In genomic region chr3:67006460-67006859, GRCh38 we compare ENCODE assay signal across 24 cellular contexts. TPM values are rescaled to one million over a fixed set of nuclear protein-coding genes. Genes with fewer than 3 reads are reported as not detected.
DNase-seq lines count a peak whose midpoint lies in the region; ATAC-seq and TF ChIP-seq lines count a peak whose summit lies in the region.
"Had no signal": no experiment of that assay in that cellular context is flagged by ENCODE, and none has a peak within 500 bp of the region (broad histone marks: within the 10 kb centered on the region; RNA-seq: fewer than 3 reads in every experiment).

No MANE protein-coding gene starts in this region.

- H2AK5ac ChIP-seq in mesenchymal stem cell (ENCODE audit: low read length, severe bottlenecking): no peak overlapping the region

- H3K4me1 ChIP-seq in OCI-LY7 (ENCODE audit: insufficient read depth, low read length, poor library complexity, severe bottlenecking): peaks cover 52% of the 10 kb centered on the region
- H3K4me1 ChIP-seq in mesenchymal stem cell (ENCODE audit: control insufficient read depth, insufficient read depth, low read depth, low read length): no peaks in the 10 kb centered on the region
- H3K4me1 ChIP-seq: right lobe of liver had no signal

- H3K27me3 ChIP-seq in mesenchymal stem cell (ENCODE audit: control insufficient read depth in 1 of 2, insufficient read depth in 1 of 2, low read length in 2 of 2): no peaks in the 10 kb centered on the region
- H3K27me3 ChIP-seq: right lobe of liver had no signal

- H3K36me3 ChIP-seq in OCI-LY7 (ENCODE audit: insufficient read depth, low read length) (peaks cover 98% of the 10 kb centered on the region), mesenchymal stem cell (ENCODE audit: control insufficient read depth in 1 of 2, insufficient read depth in 2 of 2, low read depth in 1 of 2, low read length in 2 of 2) (peaks cover 0 to 25% of the 10 kb centered on the region in 2 experiments)
- H3K36me3 ChIP-seq: right lobe of liver had no signal

- POLR2A ChIA-PET in OCI-LY7 (lab: Charles Lee): interaction anchor here (0.5 to 4.9 kb wide), 10 partner anchors 8 to 894 kb away, joined by 3 to 36 read pairs (median 8); partner anchors contain the start of gene KBTBD8

- H3K4me3 ChIP-seq in OCI-LY7 (ENCODE audit: low read depth, low read length, poor library complexity, severe bottlenecking): peak overlapping the region; percentile 4
- H3K4me3 ChIP-seq in fibroblast of pulmonary artery (replicated peaks; ENCODE audit: low read depth, low read length): no peak overlapping the region
- no peak overlapping the region for H3K4me3 ChIP-seq in mesenchymal stem cell (ENCODE audit: insufficient read depth in 1 of 2, low read depth in 1 of 2, low read length in 2 of 2)
- H3K4me3 ChIP-seq: right lobe of liver had no signal

- H2AFZ ChIP-seq in OCI-LY7 (ENCODE audit: low read length) (no peak overlapping the region), mesenchymal stem cell (ENCODE audit: low read depth, low read length) (no peak overlapping the region)

- H4K8ac ChIP-seq in mesenchymal stem cell (ENCODE audit: low read length): no peak overlapping the region

- H3K79me1 ChIP-seq in mesenchymal stem cell (replicated peaks; ENCODE audit: low read length, poor library complexity, severe bottlenecking): no peaks in the 10 kb centered on the region

- H3K14ac ChIP-seq in mesenchymal stem cell (ENCODE audit: low read length in 2 of 2): no peak overlapping the region

- H4K20me1 ChIP-seq in OCI-LY7 (ENCODE audit: insufficient read depth, low read length): peaks cover 10% of the 10 kb centered on the region; the same call in 1 of the 2 replicates

- 40% methylated on average over 1 of the region's 5 CpGs for WGBS in mesenchymal stem cell

- no peak overlapping the region for H3K23ac ChIP-seq in mesenchymal stem cell (ENCODE audit: low read length in 2 of 2)

- no peak for TF ChIP-seq CTCF in OCI-LY7 (conservative IDR thresholded peaks at IDR 0.05; ENCODE audit: low read length)
- TF ChIP-seq CTCF in fibroblast of pulmonary artery (IDR thresholded peaks at IDR 0.05; ENCODE audit: low read length, missing control alignments): no peak

- no peak overlapping the region for H3K9ac ChIP-seq in mesenchymal stem cell (ENCODE audit: low read length)
- H3K9ac ChIP-seq: SK-N-SH had no signal

- H3K79me2 ChIP-seq in OCI-LY7 (ENCODE audit: insufficient read depth, low read depth, low read length): peaks cover 62% of the 10 kb centered on the region

- H3K27ac ChIP-seq in OCI-LY7 (ENCODE audit: low read depth, low read length, poor library complexity, severe bottlenecking) (no peak overlapping the region), mesenchymal stem cell (ENCODE audit: low read length, poor library complexity, severe bottlenecking) (no peak overlapping the region)
- H3K27ac ChIP-seq: C4-2B, right lobe of liver, VCaP had no signal

- no peak overlapping the region for H2BK15ac ChIP-seq in mesenchymal stem cell (ENCODE audit: low read depth, poor library complexity, severe bottlenecking)

- no peak overlapping the region for H4K91ac ChIP-seq in mesenchymal stem cell (ENCODE audit: low read length)

- no peak overlapping the region for H3K18ac ChIP-seq in mesenchymal stem cell (ENCODE audit: low read depth in 1 of 2, low read length in 2 of 2)

- H3K9me3 ChIP-seq in OCI-LY7 (ENCODE audit: low read length): no peaks in the 10 kb centered on the region
- no peaks in the 10 kb centered on the region for H3K9me3 ChIP-seq in mesenchymal stem cell (ENCODE audit: control insufficient read depth, low read length)
- H3K9me3 ChIP-seq: right lobe of liver, SK-N-SH had no signal

- H2BK5ac ChIP-seq in mesenchymal stem cell (ENCODE audit: low read depth, low read length, poor library complexity, severe bottlenecking): no peak overlapping the region

- DNase-seq in ELR (ENCODE audit: low read depth) (peak; percentile 25), OCI-LY7 (ENCODE audit: low spot score) (no peak), fibroblast of pulmonary artery (ENCODE audit: low read depth) (peak; percentile 46), mesenchymal stem cell (peak; percentile 51), midbrain (lab: John Stamatoyannopoulos, UW) (no peak), SIG-M5 (lab: John Stamatoyannopoulos, UW) (no peak)
- DNase-seq: activated CD4-positive, alpha-beta T cell treated with anti-CD3 and anti-CD28 coated beads, Interleukin-2, amount 10 ng/mL, durations not matched to agents 7 days and 5 days; activated CD8-positive, alpha-beta memory T cell treated with anti-CD3 and anti-CD28 coated beads, Interleukin-2, amount 10 ng/mL, durations not matched to agents 7 days and 5 days; activated naive CD4-positive, alpha-beta T cell treated with Interleukin-2 at 50 U/mL for 16 hours; activated T-cell treated with anti-CD3 and anti-CD28 coated beads, Interleukin-2, amount 50 U/mL, for 72 hours; Calu3; HFFc6; hippocampal formation; Kasumi-1; NCI-H1930; NCI-H526; right lobe of liver; RPMI8226; SK-N-SH; stimulated activated naive CD8-positive, alpha-beta T cell treated with anti-CD3 and anti-CD28 coated beads, Interleukin-15, Interleukin-2, amounts not matched to agents 100 U/mL and 50 U/mL, for 24 hours had no signal

- no peak overlapping the region for H2BK120ac ChIP-seq in mesenchymal stem cell (ENCODE audit: low read depth, low read length)

- BruUV-seq in OCI-LY7 (replicated peaks; lab: Mats Ljungman, UMichigan): no TSS peak

- no peaks in the 10 kb centered on the region for H3K9me2 ChIP-seq in OCI-LY7 (ENCODE audit: insufficient read depth, low read length)
- H3K9me2 ChIP-seq: SK-N-SH had no signal

- H3K4me2 ChIP-seq in OCI-LY7 (ENCODE audit: low read length): peak overlapping the region; percentile 46
- no peak overlapping the region for H3K4me2 ChIP-seq in mesenchymal stem cell (ENCODE audit: low read length, poor library complexity, severe bottlenecking)
- H3K4me2 ChIP-seq: SK-N-SH had no signal

- intact Hi-C loops in OCI-LY7 (cut with micrococcal nuclease; ENCODE audit: unreplicated experiment): no loop called here

- CTCF ChIA-PET in OCI-LY7 (lab: Charles Lee; ENCODE audit: unreplicated experiment): interaction anchor here (0.6 to 1.0 kb wide), 2 partner anchors 9 to 72 kb away, joined by 3 read pairs; partner anchors contain the start of gene KBTBD8

- H3K4ac ChIP-seq in mesenchymal stem cell (ENCODE audit: low read depth in 1 of 2, low read length in 2 of 2): no peak overlapping the region

- ATAC-seq in GM21360 (IDR thresholded peaks at IDR 0.05; ENCODE audit: unreplicated experiment) (no peak), HG02884 (IDR thresholded peaks at IDR 0.05; ENCODE audit: unreplicated experiment) (no peak)
- ATAC-seq: activated CD8-positive, alpha-beta memory T cell treated with anti-CD3 and anti-CD28 coated beads, Interleukin-2, amount 10 ng/mL, durations not matched to agents 7 days and 5 days; activated T-cell treated with anti-CD3 and anti-CD28 coated beads, Interleukin-2, amount 50 U/mL, for 72 hours; right lobe of liver; stimulated activated naive CD8-positive, alpha-beta T cell treated with anti-CD3 and anti-CD28 coated beads, Interleukin-15, Interleukin-2, amounts not matched to agents 100 U/mL and 50 U/mL, for 24 hours had no signal

- H2BK12ac ChIP-seq in mesenchymal stem cell (ENCODE audit: low read length in 2 of 2): no peak overlapping the region

RNA-seq across cellular contexts. Expression of gene KBTBD8, which starts 8.4 kb away (rescaled TPM):
- total RNA-seq in OCI-LY7 (2014; rRNA removed; shearing (Covaris generic)): 16.4 and 18.4 TPM in 2 replicates
- 24.8 and 26.3 TPM in 2 replicates for total RNA-seq in OCI-LY7 (2022)
- polyA plus RNA-seq in mesenchymal stem cell (2013, experiment 1 of 2): 0.75 TPM
- polyA plus RNA-seq in mesenchymal stem cell (2013, experiment 2 of 2): 0.70 TPM

Comparison
In these comparisons a context has a peak if more than half of its experiments do, and no peak if none do; other contexts are left out.
1. DNase-seq: peak in ELR (single experiment), fibroblast of pulmonary artery (single experiment) and mesenchymal stem cell (single experiment); none in OCI-LY7 (single experiment), midbrain (single experiment) and SIG-M5 (single experiment).